Comparison of ENCODE assay signal across 9 cellular contexts in genomic region chr11:102449651-102450570, GRCh38. TPM values are rescaled to one million over a fixed set of nuclear protein-coding genes. Genes with fewer than 3 reads are reported as not detected.
A peak's percentile ranks its signal among the peaks of the same experiment; 100 is the strongest.
DNase-seq lines count a peak whose midpoint lies in the region; ATAC-seq and TF ChIP-seq lines count a peak whose summit lies in the region.
"Had no signal": no experiment of that assay in that cellular context is flagged by ENCODE, and none has a peak within 500 bp of the region (broad histone marks: within the 10 kb centered on the region; RNA-seq: fewer than 3 reads in every experiment).

No MANE protein-coding gene starts in this region.

- H3K4me1 ChIP-seq in Caco-2 = peaks cover 50% of the 10 kb centered on the region

- peaks cover 66% of the 10 kb centered on the region for H3K36me3 Mint-ChIP-seq in Caco-2 (ENCODE audit: insufficient read depth, unreplicated experiment)
- H3K36me3 Mint-ChIP-seq in osteocyte (ENCODE audit: unreplicated experiment) = peaks cover 13% of the 10 kb centered on the region

- H3K27me3 Mint-ChIP-seq in Caco-2 (ENCODE audit: insufficient read depth, unreplicated experiment) = no peaks in the 10 kb centered on the region
- H3K27me3 Mint-ChIP-seq in osteocyte (ENCODE audit: unreplicated experiment) = no peaks in the 10 kb centered on the region

- BruUV-seq in Caco-2 (replicated peaks; lab: Mats Ljungman, UMichigan) = no TSS peak

- DNase-seq in Caco-2 (no peak), MG63 (no peak), osteocyte (ENCODE audit: extremely low spot score, unreplicated experiment) (no peak), middle frontal gyrus (ENCODE audit: extremely low spot score, low spot score) (no peak), foreskin fibroblast (no peak)

- no peaks in the 10 kb centered on the region for H3K9me3 ChIP-seq in Caco-2
- no peaks in the 10 kb centered on the region for H3K9me3 ChIP-seq in MG63

- H3K9me3 Mint-ChIP-seq in Caco-2 (ENCODE audit: unreplicated experiment) (no peaks in the 10 kb centered on the region), osteocyte (ENCODE audit: unreplicated experiment) (no peaks in the 10 kb centered on the region)

- TF ChIP-seq CTCF in Caco-2 (IDR thresholded peaks at IDR 0.05; ENCODE audit: insufficient read depth in 1 of 2, low read depth in 1 of 2, low read length in 1 of 2, severe bottlenecking in 1 of 2, unreplicated experiment in 1 of 2) = no peak
- no peak for TF ChIP-seq CTCF in osteocyte (IDR thresholded peaks at IDR 0.05)
- TF ChIP-seq CTCF in foreskin fibroblast (IDR thresholded peaks at IDR 0.05; ENCODE audit: low read depth, low read length) = no peak

- peak overlapping the region; percentile 99 for H3K4me3 Mint-ChIP-seq in Caco-2 (ENCODE audit: unreplicated experiment)
- H3K4me3 Mint-ChIP-seq in osteocyte (ENCODE audit: unreplicated experiment) = peak overlapping the region; percentile 98

- peak overlapping the region; percentile 81 for H3K27ac ChIP-seq in cingulate gyrus (ENCODE audit: low read depth, low read length)
- H3K27ac ChIP-seq: cardiac muscle cell had no signal

- H3K36me3 ChIP-seq in Caco-2 (ENCODE audit: control insufficient read depth, insufficient read depth, low read length) = peaks cover 1% of the 10 kb centered on the region
- peaks cover 35% of the 10 kb centered on the region for H3K36me3 ChIP-seq in MG63

- H3K4me3 ChIP-seq in Caco-2 (ENCODE audit: low read depth, low read length) = no peak overlapping the region
- peak overlapping the region; percentile 94; the same call in 1 of the 2 replicates for H3K4me3 ChIP-seq in MG63
- no peak overlapping the region for H3K4me3 ChIP-seq in foreskin fibroblast (ENCODE audit: low read depth in 1 of 2, low read length in 2 of 2)

- CTCF ChIA-PET in Caco-2 (lab: Charles Lee) = no interaction called here

- H3K27me3 ChIP-seq in Caco-2 (replicated peaks; ENCODE audit: control insufficient read depth, insufficient read depth, low read length) (no peaks in the 10 kb centered on the region), MG63 (no peaks in the 10 kb centered on the region)
- H3K27me3 ChIP-seq: cardiac muscle cell had no signal

- H3K4me1 Mint-ChIP-seq in Caco-2 (ENCODE audit: low read depth, unreplicated experiment) (peaks cover 43% of the 10 kb centered on the region), osteocyte (ENCODE audit: unreplicated experiment) (peaks cover 74% of the 10 kb centered on the region)

- POLR2A ChIA-PET in Caco-2 (lab: Charles Lee) = no interaction called here

- intact Hi-C loops in Caco-2 (cut with micrococcal nuclease; ENCODE audit: unreplicated experiment) = no loop called here

- H3K27ac Mint-ChIP-seq in Caco-2 (ENCODE audit: unreplicated experiment) = no peak overlapping the region
- no peak overlapping the region for H3K27ac Mint-ChIP-seq in osteocyte (ENCODE audit: unreplicated experiment)

- ATAC-seq in GM19328 (IDR thresholded peaks at IDR 0.05; ENCODE audit: unreplicated experiment) = no peak
- no peak for ATAC-seq in GM18858 (IDR thresholded peaks at IDR 0.05; ENCODE audit: unreplicated experiment)

RNA-seq across cellular contexts. Expression of gene TMEM123, which starts 2.7 kb away (rescaled TPM):
- total RNA-seq in Caco-2 (2022) (400 and 431 TPM in 2 replicates), osteocyte (244 and 250 TPM in 2 replicates)
- 70.8 and 112 TPM in 2 replicates for total RNA-seq in MG63 (2014; rRNA removed; shearing (Covaris generic); ENCODE audit: low replicate concordance)
